1 cellular context compared by ENCODE assay signal in genomic region chr11:47186076-47186936, GRCh38.
TF ChIP-seq lines count a peak whose summit lies in the region.

TSS of gene PACSIN3 (minus strand) at chr11:47186434. CDS start at chr11:47182727, 3,707 bp downstream.

TF ChIP-seq in HepG2, 621 proteins besides CTCF, POLR2A, EP300 and RAD21 (continued from another document and continues in another):
- TF ChIP-seq ZNF264 (CRISPR knock-in tag; IDR thresholded peaks at IDR 0.05) = 0 out of 2 replicates have a peak, but pooled peaks have one; percentile 52
- 0 out of 2 replicates have a peak, but pooled peaks have one; percentile 49 for TF ChIP-seq ELF4 (CRISPR knock-in tag; IDR thresholded peaks at IDR 0.05; ENCODE audit: borderline replicate concordance)
- no peak for TF ChIP-seq TCF12 (IDR thresholded peaks at IDR 0.05)
- no peak for TF ChIP-seq TCF12 (CRISPR knock-in tag; IDR thresholded peaks at IDR 0.05)
- 0 out of 2 replicates have a peak, but pooled peaks have one; percentile 44 for TF ChIP-seq PCBP1 (IDR thresholded peaks at IDR 0.05; ENCODE audit: borderline replicate concordance, low read depth, low read length)
- no peak for TF ChIP-seq CERS6 (CRISPR knock-in tag; IDR thresholded peaks at IDR 0.05)
- no peak for TF ChIP-seq RBM39 (IDR thresholded peaks at IDR 0.05; ENCODE audit: low read depth, low read length, poor library complexity, severe bottlenecking)
- TF ChIP-seq IRF1 (CRISPR knock-in tag; IDR thresholded peaks at IDR 0.05; ENCODE audit: low read depth) = no peak
- TF ChIP-seq RBFOX2 (IDR thresholded peaks at IDR 0.05; ENCODE audit: low read depth, low read length) = peak; percentile 94
- 0 out of 2 replicates have a peak, but pooled peaks have one; percentile 76 for TF ChIP-seq NFAT5 (CRISPR knock-in tag; IDR thresholded peaks at IDR 0.05)
- 0 out of 2 replicates have a peak, but pooled peaks have one; percentile 54 for TF ChIP-seq ZNF678 (CRISPR knock-in tag; IDR thresholded peaks at IDR 0.05)
- TF ChIP-seq SMAD3 (CRISPR knock-in tag; IDR thresholded peaks at IDR 0.05) = peak; percentile 26; the same call in 1 of the 2 replicates
- 0 out of 2 replicates have a peak, but pooled peaks have one; percentile 12 for TF ChIP-seq HIC2 (CRISPR knock-in tag; IDR thresholded peaks at IDR 0.05; ENCODE audit: low read depth)
- TF ChIP-seq TAF1 (CRISPR knock-in tag; IDR thresholded peaks at IDR 0.05) = peak; percentile 26
- peak; percentile 48; the same call in 1 of the 2 replicates for TF ChIP-seq MIER3 (CRISPR knock-in tag; IDR thresholded peaks at IDR 0.05; ENCODE audit: borderline replicate concordance)
- TF ChIP-seq ZNF687 (CRISPR knock-in tag; IDR thresholded peaks at IDR 0.05) = peak; percentile 0
- TF ChIP-seq ZBTB42 (CRISPR knock-in tag; IDR thresholded peaks at IDR 0.05) = 0 out of 2 replicates have a peak, but pooled peaks have one; percentile 36
- peak; percentile 50; the same call in 1 of the 2 replicates for TF ChIP-seq HNF1B (CRISPR knock-in tag; IDR thresholded peaks at IDR 0.05)
- TF ChIP-seq NFE2L2 (IDR thresholded peaks at IDR 0.05; ENCODE audit: low read length) = no peak
- 0 out of 2 replicates have a peak, but pooled peaks have one; percentile 23 for TF ChIP-seq ZNF292 (CRISPR knock-in tag; IDR thresholded peaks at IDR 0.05; ENCODE audit: borderline replicate concordance, low read depth)
- TF ChIP-seq ZNF616 (CRISPR knock-in tag; IDR thresholded peaks at IDR 0.05; ENCODE audit: low read depth) = peak; percentile 23; the same call in 1 of the 2 replicates
- TF ChIP-seq MYC (CRISPR knock-in tag; IDR thresholded peaks at IDR 0.05; ENCODE audit: borderline replicate concordance) = peak; percentile 39; the same call in 1 of the 2 replicates
- TF ChIP-seq ZNF674 (CRISPR knock-in tag; IDR thresholded peaks at IDR 0.05; ENCODE audit: low read depth) = peak; percentile 12; the same call in 1 of the 2 replicates
- TF ChIP-seq PATZ1 (CRISPR knock-in tag; IDR thresholded peaks at IDR 0.05) = peak; percentile 45; the same call in 1 of the 2 replicates
- peak; percentile 63 for TF ChIP-seq HNRNPLL (IDR thresholded peaks at IDR 0.05; ENCODE audit: low read depth, low read length, poor library complexity, severe bottlenecking)
- peak; percentile 14; the same call in 1 of the 2 replicates for TF ChIP-seq MEF2D (CRISPR knock-in tag; IDR thresholded peaks at IDR 0.05)
- TF ChIP-seq ARNT2 (CRISPR knock-in tag; IDR thresholded peaks at IDR 0.05; ENCODE audit: low read depth) = peak; percentile 11; the same call in 1 of the 2 replicates
- TF ChIP-seq ZNF451 (CRISPR knock-in tag; IDR thresholded peaks at IDR 0.05) = 0 out of 2 replicates have a peak, but pooled peaks have one; percentile 18
- peak; percentile 64; the same call in 1 of the 2 replicates for TF ChIP-seq ZFY (CRISPR knock-in tag; IDR thresholded peaks at IDR 0.05)
- TF ChIP-seq MXI1 (IDR thresholded peaks at IDR 0.05; ENCODE audit: borderline replicate concordance, low read depth, low read length) = 0 out of 3 replicates have a peak, but pooled peaks have one; percentile 21
- no peak for TF ChIP-seq NR2F6 (IDR thresholded peaks at IDR 0.05)
- no peak for TF ChIP-seq NR2F6 (CRISPR knock-in tag; IDR thresholded peaks at IDR 0.05)
- 0 out of 2 replicates have a peak, but pooled peaks have one; percentile 5 for TF ChIP-seq FOXM1 (CRISPR knock-in tag; IDR thresholded peaks at IDR 0.05)
- no peak for TF ChIP-seq CAMTA2 (CRISPR knock-in tag; IDR thresholded peaks at IDR 0.05; ENCODE audit: borderline replicate concordance)
- TF ChIP-seq ZNF816 (CRISPR knock-in tag; IDR thresholded peaks at IDR 0.05; ENCODE audit: borderline replicate concordance) = 0 out of 2 replicates have a peak, but pooled peaks have one; percentile 2
- peak; percentile 39 for TF ChIP-seq ARID4A (CRISPR knock-in tag; IDR thresholded peaks at IDR 0.05; ENCODE audit: borderline replicate concordance)
